ENCODE assay signal across 24 cellular contexts in the genomic region with DNA sequence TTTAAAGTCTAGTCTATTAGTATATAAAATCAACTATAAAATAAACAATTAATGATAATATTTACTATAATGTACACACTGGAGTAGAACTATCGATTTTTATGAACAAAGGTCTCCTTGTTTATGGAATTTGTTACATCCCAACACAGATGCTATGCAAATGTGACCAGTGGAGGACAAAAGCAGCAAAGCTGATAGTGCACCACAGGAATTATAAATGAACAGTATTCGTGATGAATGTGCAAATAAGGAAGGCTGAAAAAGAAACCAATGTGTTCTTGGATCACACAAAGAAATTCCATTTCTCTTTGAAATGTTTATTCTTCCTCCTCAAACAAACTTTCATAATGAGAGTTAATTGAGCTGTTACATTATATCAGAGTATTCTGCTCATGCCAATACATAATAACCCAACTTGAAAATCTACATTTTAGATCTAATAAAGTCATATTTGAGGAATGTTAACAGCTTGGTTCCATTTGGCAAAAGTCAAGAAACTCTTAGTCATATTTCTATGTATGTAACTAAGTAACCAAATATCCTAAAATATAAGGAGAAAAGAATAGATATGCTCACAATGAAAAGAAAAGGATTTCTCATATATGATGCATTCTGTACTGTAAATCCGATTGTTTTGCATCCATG.
DNase-seq lines count a peak whose midpoint lies in the region; ATAC-seq, FAIRE-seq and TF ChIP-seq lines count a peak whose summit lies in the region.
"Had no signal": no experiment of that assay in that cellular context is flagged by ENCODE, and none has a peak within 500 bp of the region (broad histone marks: within the 10 kb centered on the region; RNA-seq: fewer than 3 reads in every experiment).

No MANE protein-coding gene starts in this region.

- H3K9me3 ChIP-seq in left lung (no peaks in the 10 kb centered on the region), smooth muscle cell (replicated peaks; ENCODE audit: low read depth) (no peaks in the 10 kb centered on the region)
- H3K9me3 ChIP-seq: right lobe of liver, tibial artery had no signal

- no peaks in the 10 kb centered on the region for H3K79me2 ChIP-seq in smooth muscle cell (ENCODE audit: low read depth)
- H3K79me2 ChIP-seq: hepatocyte, parathyroid adenoma had no signal

- DNase-seq in AG20443 (ENCODE audit: low spot score) (peak; percentile 29), NCI-H526 treated with DMSO at 0.1 percent for 48 hours (lab: John Stamatoyannopoulos, UW) (peak; percentile 73), cardiac fibroblast (ENCODE audit: low read depth in 2 of 2) (peak; percentile 26 to 48), left lung (no peak), GM12891 (ENCODE audit: insufficient read length, low spot score) (no peak), H7 (no peak), DMS 273 (lab: John Stamatoyannopoulos, UW; ENCODE audit: unreplicated experiment) (no peak), smooth muscle cell (lab: John Stamatoyannopoulos, UW; ENCODE audit: unreplicated experiment) (no peak)
- DNase-seq: ACHN; activated naive CD4-positive, alpha-beta T cell treated with anti-CD3 and anti-CD28 coated beads, Interleukin-2, amount 10 ng/mL, durations not matched to agents 7 days and 5 days; amygdala; Calu3; natural killer cell; NCI-H1930; NCI-H748 treated with DMSO at 0.1 percent for 48 hours; right lobe of liver; RPMI8226; tibial artery had no signal

- H3K4me2 ChIP-seq in smooth muscle cell, result no peak overlapping the region
- H3K4me2 ChIP-seq: hepatocyte had no signal

- H3F3A ChIP-seq in smooth muscle cell (ENCODE audit: low read depth), result no peaks in the 10 kb centered on the region

- intact Hi-C loops in left lung (cut with DNase I), result no loop called here

- 78% methylated on average over 3 of the region's 3 CpGs for WGBS in smooth muscle cell (ENCODE audit: low lambda C conversion rate)

- H4K20me1 ChIP-seq in smooth muscle cell (ENCODE audit: low read depth), result no peaks in the 10 kb centered on the region

- no peak for FAIRE-seq in GM12891 (lab: Jason Lieb, UNC)
- FAIRE-seq: frontal cortex had no signal

- H3K27ac ChIP-seq in left lung, result no peak overlapping the region
- no peak overlapping the region for H3K27ac ChIP-seq in smooth muscle cell (ENCODE audit: low read depth)
- H3K27ac ChIP-seq: C4-2B, hepatocyte, HL-60, parathyroid adenoma, right lobe of liver, tibial artery had no signal

- no peak for TF ChIP-seq POLR2A in GM12891 (IDR thresholded peaks at IDR 0.05; ENCODE audit: low read depth, low read length)

- ATAC-seq in left lung, result peak; percentile 34
- ATAC-seq: left lobe of liver, natural killer cell, right lobe of liver had no signal

- H3K4me3 ChIP-seq in cardiac fibroblast (replicated peaks in 1 of 2; ENCODE audit: low read depth in 2 of 2, low read length in 2 of 2), result no peak overlapping the region
- no peak overlapping the region for H3K4me3 ChIP-seq in left lung
- H3K4me3 ChIP-seq in H7 (ENCODE audit: insufficient read depth, low read depth, low read length), result no peak overlapping the region
- H3K4me3 ChIP-seq in smooth muscle cell, result no peak overlapping the region
- H3K4me3 ChIP-seq: hepatocyte, right lobe of liver, tibial artery had no signal

- H3K4me1 ChIP-seq in left lung (peaks cover 0 to 5% of the 10 kb centered on the region in 2 donors), smooth muscle cell (ENCODE audit: low read depth) (no peaks in the 10 kb centered on the region)
- H3K4me1 ChIP-seq: parathyroid adenoma, right lobe of liver had no signal

- H3K27me3 ChIP-seq in left lung, result no peaks in the 10 kb centered on the region
- no peaks in the 10 kb centered on the region for H3K27me3 ChIP-seq in H7 (ENCODE audit: control insufficient read depth, insufficient read depth, low read length)
- no peaks in the 10 kb centered on the region for H3K27me3 ChIP-seq in smooth muscle cell (ENCODE audit: low read depth)
- H3K27me3 ChIP-seq: hepatocyte, right lobe of liver, tibial artery had no signal

- no peak overlapping the region for H3K9ac ChIP-seq in smooth muscle cell (ENCODE audit: low read depth)
- H3K9ac ChIP-seq: parathyroid adenoma had no signal

- H3K36me3 ChIP-seq in left lung, result no peaks in the 10 kb centered on the region
- no peaks in the 10 kb centered on the region for H3K36me3 ChIP-seq in H7 (replicated peaks; ENCODE audit: control insufficient read depth, insufficient read depth, low read length)
- H3K36me3 ChIP-seq in smooth muscle cell (ENCODE audit: low read depth), result no peaks in the 10 kb centered on the region
- H3K36me3 ChIP-seq: right lobe of liver, tibial artery had no signal

- H2AFZ ChIP-seq in smooth muscle cell (ENCODE audit: low read depth), result no peak overlapping the region
- H2AFZ ChIP-seq: hepatocyte, parathyroid adenoma had no signal

- no peak for TF ChIP-seq CTCF in cardiac fibroblast (IDR thresholded peaks at IDR 0.05; ENCODE audit: low read depth, low read length)
- TF ChIP-seq CTCF in left lung (IDR thresholded peaks at IDR 0.05), result no peak
- TF ChIP-seq CTCF in smooth muscle cell (IDR thresholded peaks at IDR 0.05; ENCODE audit: borderline replicate concordance, insufficient read depth, poor library complexity, severe bottlenecking), result no peak

TF ChIP-seq in GM12891, 5 proteins besides CTCF, POLR2A, EP300 and RAD21:
- TF ChIP-seq TAF1 (IDR thresholded peaks at IDR 0.05; ENCODE audit: low read depth, low read length), result no peak
- TF ChIP-seq POLR2AphosphoS5 (IDR thresholded peaks at IDR 0.05; ENCODE audit: low read depth, low read length), result no peak
- TF ChIP-seq POU2F2 (IDR thresholded peaks at IDR 0.05; ENCODE audit: low read depth, low read length), result no peak
- TF ChIP-seq SPI1 (IDR thresholded peaks at IDR 0.05; ENCODE audit: low read depth, low read length), result no peak
- TF ChIP-seq PAX5 (IDR thresholded peaks at IDR 0.05; ENCODE audit: insufficient read depth, low read length, severe bottlenecking), result no peak

Comparison
In these comparisons a context has a peak if more than half of its experiments do, and no peak if none do; other contexts are left out.
1. DNase-seq: peak in AG20443 (single experiment), NCI-H526 treated with DMSO at 0.1 percent for 48 hours (single experiment) and cardiac fibroblast (2 of 2); none in left lung (0 of 2), GM12891 (single experiment), H7 (single experiment), DMS 273 (single experiment) and smooth muscle cell (single experiment).